8 cellular contexts compared by ENCODE assay signal in the genomic region with DNA sequence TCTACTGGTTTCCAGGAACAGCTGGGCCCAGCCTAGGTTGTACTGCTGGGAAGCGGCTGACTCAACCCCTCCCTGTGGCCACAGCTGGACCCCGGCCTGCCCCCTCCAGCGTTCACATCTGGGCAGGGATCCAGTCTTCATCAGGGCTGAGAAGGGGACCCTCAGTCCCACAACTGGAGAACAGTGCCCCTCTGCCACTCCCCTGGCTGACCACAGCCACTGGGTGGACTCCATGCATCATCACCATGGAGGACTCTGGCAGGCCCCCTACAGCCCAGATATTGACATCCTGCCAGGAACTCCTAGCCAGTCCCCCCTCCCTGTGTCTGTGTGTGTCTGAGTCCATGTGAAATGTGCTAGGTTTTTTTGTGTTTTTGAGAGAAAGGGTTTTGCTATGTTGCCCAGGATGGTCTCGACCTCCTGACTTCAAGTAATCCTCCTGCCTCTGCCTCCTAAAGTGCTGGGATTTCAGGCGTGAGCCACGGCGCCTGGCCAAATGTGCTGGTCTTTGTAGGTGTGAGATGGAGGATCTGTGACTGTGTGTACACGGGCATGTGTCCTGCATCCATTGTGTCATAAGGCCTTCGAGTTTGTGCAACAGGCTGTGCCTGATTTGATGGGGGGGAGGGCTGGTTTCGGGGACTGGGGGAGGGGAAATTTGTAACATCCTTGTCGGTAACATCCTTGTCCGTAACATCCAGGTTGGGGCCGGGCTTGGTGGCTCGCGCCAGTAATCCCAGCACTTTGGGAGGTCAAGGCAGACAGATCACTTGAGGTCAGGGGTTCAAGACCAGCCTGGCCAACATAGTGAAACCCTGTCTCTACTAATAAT. TPM values are rescaled to one million over a fixed set of nuclear protein-coding genes. Genes with fewer than 3 reads are reported as not detected.
A peak's percentile ranks its signal among the peaks of the same experiment; 100 is the strongest.
DNase-seq lines count a peak whose midpoint lies in the region; ATAC-seq and TF ChIP-seq lines count a peak whose summit lies in the region.

No MANE protein-coding gene starts in this region.

- CTCF ChIA-PET in activated CD4-positive, alpha-beta memory T cell treated with anti-CD3 and anti-CD28 coated beads, Interleukin-2, amount 10 ng/mL, durations not matched to agents 7 days and 5 days (lab: Charles Lee) = interaction anchor here (0.7 to 4.2 kb wide), 5 partner anchors 13 to 68 kb away, joined by 4 to 183 read pairs (median 11); a partner anchor contains a TSS

- H3K9me3 Mint-ChIP-seq in activated CD4-positive, alpha-beta memory T cell treated with anti-CD3 and anti-CD28 coated beads, Interleukin-2, amount 10 ng/mL, durations not matched to agents 7 days and 5 days = no peaks in the 10 kb centered on the region

- H3K4me1 ChIP-seq in gastroesophageal sphincter = peaks cover 0 to 67% (median 32%) of the 10 kb centered on the region in 3 donors
- H3K4me1 ChIP-seq in rectal smooth muscle tissue (ENCODE audit: control insufficient read depth, insufficient read depth, low read length) = peaks cover 25% of the 10 kb centered on the region

- 36 to 67% methylated on average over 3 to 10 of the region's 15 CpGs for WGBS in gastroesophageal sphincter (ENCODE audit: low coverage in 1 of 2), 2 donors

- H3K27ac Mint-ChIP-seq in activated CD4-positive, alpha-beta memory T cell treated with anti-CD3 and anti-CD28 coated beads, Interleukin-2, amount 10 ng/mL, durations not matched to agents 7 days and 5 days = peak overlapping the region; percentile 92

- no peaks in the 10 kb centered on the region for H3K9me3 ChIP-seq in gastroesophageal sphincter

- TF ChIP-seq EP300 in Ishikawa (IDR thresholded peaks at IDR 0.05; ENCODE audit: borderline replicate concordance) (no peak), gastroesophageal sphincter (IDR thresholded peaks at IDR 0.05) (no peak)

- H3K27ac ChIP-seq in gastroesophageal sphincter = peak overlapping the region; percentile 72 to 99 (median 98)
- H3K27ac ChIP-seq in rectal smooth muscle tissue (ENCODE audit: low read depth, low read length) = peak overlapping the region; percentile 97

- H3K4me3 Mint-ChIP-seq in activated CD4-positive, alpha-beta memory T cell treated with anti-CD3 and anti-CD28 coated beads, Interleukin-2, amount 10 ng/mL, durations not matched to agents 7 days and 5 days = peak overlapping the region; percentile 56

- POLR2A ChIA-PET in activated CD4-positive, alpha-beta memory T cell treated with anti-CD3 and anti-CD28 coated beads, Interleukin-2, amount 10 ng/mL, durations not matched to agents 7 days and 5 days (lab: Charles Lee) = interaction anchor here (1.6 to 16.7 kb wide), 6 partner anchors 8 to 55 kb away, joined by 5 to 574 read pairs (median 12); a partner anchor contains a TSS

- no peak for TF ChIP-seq CTCF in gastroesophageal sphincter (IDR thresholded peaks at IDR 0.05)

- H3K9ac ChIP-seq in rectal smooth muscle tissue (ENCODE audit: low read length) = no peak overlapping the region

- H3K36me3 Mint-ChIP-seq in activated CD4-positive, alpha-beta memory T cell treated with anti-CD3 and anti-CD28 coated beads, Interleukin-2, amount 10 ng/mL, durations not matched to agents 7 days and 5 days (ENCODE audit: low read depth) = no peaks in the 10 kb centered on the region

- H3K27me3 ChIP-seq in gastroesophageal sphincter (no peaks in the 10 kb centered on the region), rectal smooth muscle tissue (ENCODE audit: control insufficient read depth, insufficient read depth, low read length) (no peaks in the 10 kb centered on the region)

- peak; percentile 40 for DNase-seq in DMS 273 treated with DMSO at 0.1 percent for 48 hours (lab: John Stamatoyannopoulos, UW)
- DNase-seq in activated CD4-positive, alpha-beta memory T cell treated with anti-CD3 and anti-CD28 coated beads, Interleukin-2, amount 10 ng/mL, durations not matched to agents 7 days and 5 days = no peak
- DNase-seq in NCI-H2029 treated with DMSO at 0.1 percent for 48 hours (lab: John Stamatoyannopoulos, UW) = no peak
- DNase-seq in stimulated activated CD4-positive, alpha-beta T cell treated with anti-CD3 and anti-CD28 coated beads, Interleukin-4, amount 100 ng/mL, for 4 hours = no peak

- no peaks in the 10 kb centered on the region for H3K27me3 Mint-ChIP-seq in activated CD4-positive, alpha-beta memory T cell treated with anti-CD3 and anti-CD28 coated beads, Interleukin-2, amount 10 ng/mL, durations not matched to agents 7 days and 5 days

- ATAC-seq in gastroesophageal sphincter = no peak
- no peak for ATAC-seq in HG02759 (IDR thresholded peaks at IDR 0.05; ENCODE audit: unreplicated experiment)

- TF ChIP-seq RAD21 in Ishikawa (IDR thresholded peaks at IDR 0.05; ENCODE audit: low read depth) = no peak

- peak overlapping the region in 1 of 2 donors; percentile 73 for H3K4me3 ChIP-seq in gastroesophageal sphincter
- H3K4me3 ChIP-seq in rectal smooth muscle tissue (ENCODE audit: low read length) = peak overlapping the region; percentile 76

- TF ChIP-seq POLR2A in gastroesophageal sphincter (IDR thresholded peaks at IDR 0.05) = no peak

- peaks cover 46% of the 10 kb centered on the region for H3K4me1 Mint-ChIP-seq in activated CD4-positive, alpha-beta memory T cell treated with anti-CD3 and anti-CD28 coated beads, Interleukin-2, amount 10 ng/mL, durations not matched to agents 7 days and 5 days

- H3K36me3 ChIP-seq in gastroesophageal sphincter (no peaks in the 10 kb centered on the region), rectal smooth muscle tissue (ENCODE audit: control insufficient read depth, insufficient read depth, low read length) (no peaks in the 10 kb centered on the region)

TF ChIP-seq in Ishikawa, 13 proteins besides CTCF, POLR2A, EP300 and RAD21:
- no peak for TF ChIP-seq EGR1 (IDR thresholded peaks at IDR 0.05)
- 0 out of 2 replicates have a peak, but pooled peaks have one; percentile 38 for TF ChIP-seq TCF12 (IDR thresholded peaks at IDR 0.05; ENCODE audit: low read depth)
- peak; percentile 54; the same call in 1 of the 2 replicates for TF ChIP-seq NFIC (IDR thresholded peaks at IDR 0.05)
TF ChIP-seq in Ishikawa: peak in this region for 2.

RNA-seq across cellular contexts. Expression of a gene that starts 4.0 kb away (rescaled TPM):
- total RNA-seq in activated CD4-positive, alpha-beta memory T cell treated with anti-CD3 and anti-CD28 coated beads, Interleukin-2, amount 10 ng/mL, durations not matched to agents 7 days and 5 days = 10 to 100 TPM; 17.0 to 17.8 TPM
- 10 to 100 TPM; 13.5 to 24.1 (median 14.6) TPM for total RNA-seq in gastroesophageal sphincter

RNA-seq across cellular contexts. Expression of a gene that starts 11.9 kb away (rescaled TPM):
- 100 to 1,000 TPM; 197 TPM for total RNA-seq in activated CD4-positive, alpha-beta memory T cell treated with anti-CD3 and anti-CD28 coated beads, Interleukin-2, amount 10 ng/mL, durations not matched to agents 7 days and 5 days
- 100 to 1,000 TPM in 3 of 4 donors, 10 to 100 TPM in 1; 99.3 to 614 (median 168) TPM for total RNA-seq in gastroesophageal sphincter

RNA-seq across cellular contexts. Expression of a gene that starts 22.2 kb away (rescaled TPM):
- total RNA-seq in activated CD4-positive, alpha-beta memory T cell treated with anti-CD3 and anti-CD28 coated beads, Interleukin-2, amount 10 ng/mL, durations not matched to agents 7 days and 5 days = 100 to 1,000 TPM; 234 to 240 TPM
- total RNA-seq in gastroesophageal sphincter = 100 to 1,000 TPM; 178 to 303 (median 227) TPM

RNA-seq across cellular contexts. Expression of a gene that starts 22.5 kb away (rescaled TPM):
- 10 to 100 TPM; 19.2 to 25.5 TPM for total RNA-seq in activated CD4-positive, alpha-beta memory T cell treated with anti-CD3 and anti-CD28 coated beads, Interleukin-2, amount 10 ng/mL, durations not matched to agents 7 days and 5 days
- not detected for total RNA-seq in gastroesophageal sphincter

RNA-seq across cellular contexts. Expression of a gene that starts 27.0 kb away (rescaled TPM):
- total RNA-seq in activated CD4-positive, alpha-beta memory T cell treated with anti-CD3 and anti-CD28 coated beads, Interleukin-2, amount 10 ng/mL, durations not matched to agents 7 days and 5 days = 10 to 100 TPM; 34.8 to 38.4 TPM
- total RNA-seq in gastroesophageal sphincter = 1 to 10 TPM; 2.0 to 9.4 (median 3.7) TPM
